In genomic region chr20:50121858-50122271, GRCh38 we compare ENCODE assay signal across 9 cellular contexts. TPM values are rescaled to one million over a fixed set of nuclear protein-coding genes. Genes with fewer than 3 reads are reported as not detected.
DNase-seq lines count a peak whose midpoint lies in the region; ATAC-seq and TF ChIP-seq lines count a peak whose summit lies in the region.
"Had no signal": no experiment of that assay in that cellular context is flagged by ENCODE, and none has a peak within 500 bp of the region (broad histone marks: within the 10 kb centered on the region; RNA-seq: fewer than 3 reads in every experiment).

No MANE protein-coding gene starts in this region.

- peaks cover 3 to 40% (median 11%) of the 10 kb centered on the region in 3 donors for H3K36me3 Mint-ChIP-seq in CD8-positive, alpha-beta memory T cell

- POLR2A ChIA-PET in CD8-positive, alpha-beta memory T cell (lab: Charles Lee) = interaction anchor here (1.5 kb wide), 1 partner anchor 47 kb away, joined by 9 read pairs; no protein-coding TSS in a partner anchor

- peaks cover 0 to 5% (median 0%) of the 10 kb centered on the region in 3 donors for H3K4me1 Mint-ChIP-seq in CD8-positive, alpha-beta memory T cell

- peak overlapping the region; percentile 77 for H3K27ac ChIP-seq in psoas muscle
- H3K27ac ChIP-seq in CD8-positive, alpha-beta memory T cell (ENCODE audit: low read depth, low read length) = no peak overlapping the region
- H3K27ac ChIP-seq: right atrium auricular region had no signal

- intact Hi-C loops in psoas muscle (cut with DNase I) = loop anchor here (1.0 to 2.0 kb wide), 2 partner anchors 47 kb away; no protein-coding TSS in a partner anchor

- no peak overlapping the region for H3K4me3 ChIP-seq in MG63
- no peak overlapping the region for H3K4me3 ChIP-seq in psoas muscle
- H3K4me3 ChIP-seq in CD8-positive, alpha-beta memory T cell (ENCODE audit: low read length) = no peak overlapping the region
- H3K4me3 ChIP-seq: right atrium auricular region had no signal

- H3K27ac Mint-ChIP-seq in CD8-positive, alpha-beta memory T cell = peak overlapping the region in 2 of 8 donors; percentile 4 to 64

- WGBS in psoas muscle, 3 donors = 60 to 67% (median 60%) methylated on average over 4 of the region's 4 CpGs

- H3K36me3 ChIP-seq in MG63 (peaks cover 54% of the 10 kb centered on the region), psoas muscle (ENCODE audit: insufficient read depth in 1 of 2, low read depth in 1 of 2) (peaks cover 0 to 35% of the 10 kb centered on the region in 2 donors)
- peaks cover 10% of the 10 kb centered on the region for H3K36me3 ChIP-seq in CD8-positive, alpha-beta memory T cell (ENCODE audit: insufficient read depth, low read length)

- H3K4me3 Mint-ChIP-seq in CD8-positive, alpha-beta memory T cell = no peak overlapping the region

- no peak for TF ChIP-seq CTCF in psoas muscle (IDR thresholded peaks at IDR 0.05)

- no peaks in the 10 kb centered on the region for H3K27me3 Mint-ChIP-seq in CD8-positive, alpha-beta memory T cell

- CTCF ChIA-PET in CD8-positive, alpha-beta memory T cell (lab: Charles Lee) = interaction anchor here (0.7 to 9.7 kb wide), 15 partner anchors 10 to 342 kb away, joined by 3 to 203 read pairs (median 8); partner anchors contain the start of gene PEDS1

- no peaks in the 10 kb centered on the region for H3K27me3 ChIP-seq in MG63
- no peaks in the 10 kb centered on the region for H3K27me3 ChIP-seq in psoas muscle (ENCODE audit: insufficient read depth in 3 of 3, low read length in 2 of 3)
- no peaks in the 10 kb centered on the region for H3K27me3 ChIP-seq in CD8-positive, alpha-beta memory T cell (ENCODE audit: insufficient read depth, low read length, poor library complexity, severe bottlenecking)
- H3K27me3 ChIP-seq: right atrium auricular region had no signal

- H3K4me1 ChIP-seq in psoas muscle = peaks cover 20% of the 10 kb centered on the region
- no peaks in the 10 kb centered on the region for H3K4me1 ChIP-seq in CD8-positive, alpha-beta memory T cell (ENCODE audit: insufficient read depth, low read length)

- peak in 2 of 4 donors; percentile 12 to 29 for ATAC-seq in psoas muscle
- no peak for ATAC-seq in HG03175 (IDR thresholded peaks at IDR 0.05; ENCODE audit: unreplicated experiment)

- DNase-seq in ELR (ENCODE audit: low read depth) (peak; percentile 67), MG63 (peak; percentile 84), dermis blood vessel endothelial cell (peak; percentile 49), psoas muscle (no peak), midbrain (lab: John Stamatoyannopoulos, UW) (no peak)
- DNase-seq in CD8-positive, alpha-beta memory T cell = no peak
- DNase-seq: mesenchymal stem cell had no signal

- H3K9me3 ChIP-seq in MG63 (peaks cover 6% of the 10 kb centered on the region), psoas muscle (no peaks in the 10 kb centered on the region)
- no peaks in the 10 kb centered on the region for H3K9me3 ChIP-seq in CD8-positive, alpha-beta memory T cell (ENCODE audit: low read length)
- H3K9me3 ChIP-seq: right atrium auricular region had no signal

- H3K9me3 Mint-ChIP-seq in CD8-positive, alpha-beta memory T cell = no peaks in the 10 kb centered on the region

RNA-seq across cellular contexts. Expression of gene UBE2V1, which starts 8.9 kb away (rescaled TPM):
- total RNA-seq in MG63 (2014; rRNA removed; shearing (Covaris generic); ENCODE audit: low replicate concordance) = 23.3 and 29.6 TPM in 2 replicates
- 33.5 and 62.6 TPM in 2 replicates for total RNA-seq in dermis blood vessel endothelial cell
- 10 to 100 TPM; 45.2 to 78.1 (median 57.5) TPM for total RNA-seq in psoas muscle
- polyA plus RNA-seq in psoas muscle = 100 to 1,000 TPM in 2 of 3 donors, 10 to 100 TPM in 1; 57.1 to 165 (median 103) TPM
- total RNA-seq in CD8-positive, alpha-beta memory T cell = 100 to 1,000 TPM; 160 to 183 TPM
- 176 TPM for polyA plus RNA-seq in CD8-positive, alpha-beta memory T cell

RNA-seq across cellular contexts. Expression of gene PEDS1, which starts 31.7 kb away (rescaled TPM):
- total RNA-seq in MG63 (2014; rRNA removed; shearing (Covaris generic); ENCODE audit: low replicate concordance) = 18.2 and 31.6 TPM in 2 replicates
- total RNA-seq in dermis blood vessel endothelial cell (17.2 and 20.8 TPM in 2 replicates), psoas muscle (10 to 100 TPM; 17.5 to 59.2 (median 35.0) TPM)
- polyA plus RNA-seq in psoas muscle = 10 to 100 TPM; 23.8 to 55.1 (median 49.2) TPM
- 10 to 100 TPM; 20.2 to 23.6 TPM for total RNA-seq in CD8-positive, alpha-beta memory T cell
- 26.9 TPM for polyA plus RNA-seq in CD8-positive, alpha-beta memory T cell

Comparison
In these comparisons a context has a peak if more than half of its experiments do, and no peak if none do; other contexts are left out.
1. DNase-seq: peak in ELR (single experiment), MG63 (single experiment) and dermis blood vessel endothelial cell (single experiment); none in psoas muscle (0 of 2), midbrain (single experiment) and CD8-positive, alpha-beta memory T cell (0 of 5).